1 cellular context compared by ENCODE assay signal in the genomic region with DNA sequence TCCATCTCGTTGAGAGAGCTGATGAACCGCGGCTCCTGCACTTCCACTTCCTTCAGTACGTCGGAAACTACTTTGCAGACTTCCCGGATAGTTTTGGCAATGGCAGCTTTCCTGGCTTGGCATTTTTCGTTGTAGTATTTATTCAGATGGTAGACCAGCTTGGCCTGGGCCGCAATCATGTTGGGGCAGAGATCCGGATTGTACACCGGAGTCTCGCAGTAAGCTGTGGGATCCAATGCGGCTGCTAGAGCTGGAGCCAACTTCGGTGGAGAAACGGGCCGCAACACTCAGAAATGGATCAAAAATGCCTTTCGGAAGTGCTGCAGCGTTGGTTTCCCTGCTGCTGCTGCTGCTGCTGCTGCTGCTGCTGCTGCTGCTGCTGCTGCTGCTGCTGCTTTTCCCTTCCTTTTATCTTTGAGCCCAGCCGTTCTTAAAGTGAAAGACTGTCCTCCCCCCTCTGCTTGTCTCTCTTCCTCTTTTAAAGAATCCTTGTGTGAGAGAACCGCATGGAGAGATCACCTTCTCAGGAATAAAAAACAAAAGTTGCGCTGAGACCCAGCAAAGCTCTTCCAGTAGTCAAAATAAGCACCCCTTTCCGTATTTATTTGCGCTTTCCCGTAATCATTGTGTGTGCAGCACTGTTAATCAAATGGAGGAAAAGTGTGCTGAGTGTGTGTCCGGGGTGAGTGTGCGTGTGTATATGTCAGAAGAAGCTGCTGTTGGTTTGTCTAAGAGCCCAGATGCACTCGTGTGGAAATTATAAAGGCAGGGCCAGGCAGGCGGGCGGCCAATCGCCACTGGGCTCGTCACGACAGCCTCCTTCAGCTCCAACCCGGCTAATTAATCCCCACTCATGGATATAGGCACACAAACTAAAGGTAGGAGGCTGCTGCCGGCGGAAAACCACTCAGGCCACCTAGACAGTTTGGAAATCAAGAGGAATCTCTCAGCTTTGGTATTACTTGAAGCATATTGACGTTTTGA.
TF ChIP-seq lines count a peak whose summit lies in the region.

A gene (minus strand): TSS at position 730 of the 984 bp plus-strand sequence. CDS start 551 bp downstream, at position 179.

TF ChIP-seq in SK-N-SH, 30 proteins besides CTCF, POLR2A, EP300 and RAD21 (continued from another document):
- TF ChIP-seq, protein P1, sequence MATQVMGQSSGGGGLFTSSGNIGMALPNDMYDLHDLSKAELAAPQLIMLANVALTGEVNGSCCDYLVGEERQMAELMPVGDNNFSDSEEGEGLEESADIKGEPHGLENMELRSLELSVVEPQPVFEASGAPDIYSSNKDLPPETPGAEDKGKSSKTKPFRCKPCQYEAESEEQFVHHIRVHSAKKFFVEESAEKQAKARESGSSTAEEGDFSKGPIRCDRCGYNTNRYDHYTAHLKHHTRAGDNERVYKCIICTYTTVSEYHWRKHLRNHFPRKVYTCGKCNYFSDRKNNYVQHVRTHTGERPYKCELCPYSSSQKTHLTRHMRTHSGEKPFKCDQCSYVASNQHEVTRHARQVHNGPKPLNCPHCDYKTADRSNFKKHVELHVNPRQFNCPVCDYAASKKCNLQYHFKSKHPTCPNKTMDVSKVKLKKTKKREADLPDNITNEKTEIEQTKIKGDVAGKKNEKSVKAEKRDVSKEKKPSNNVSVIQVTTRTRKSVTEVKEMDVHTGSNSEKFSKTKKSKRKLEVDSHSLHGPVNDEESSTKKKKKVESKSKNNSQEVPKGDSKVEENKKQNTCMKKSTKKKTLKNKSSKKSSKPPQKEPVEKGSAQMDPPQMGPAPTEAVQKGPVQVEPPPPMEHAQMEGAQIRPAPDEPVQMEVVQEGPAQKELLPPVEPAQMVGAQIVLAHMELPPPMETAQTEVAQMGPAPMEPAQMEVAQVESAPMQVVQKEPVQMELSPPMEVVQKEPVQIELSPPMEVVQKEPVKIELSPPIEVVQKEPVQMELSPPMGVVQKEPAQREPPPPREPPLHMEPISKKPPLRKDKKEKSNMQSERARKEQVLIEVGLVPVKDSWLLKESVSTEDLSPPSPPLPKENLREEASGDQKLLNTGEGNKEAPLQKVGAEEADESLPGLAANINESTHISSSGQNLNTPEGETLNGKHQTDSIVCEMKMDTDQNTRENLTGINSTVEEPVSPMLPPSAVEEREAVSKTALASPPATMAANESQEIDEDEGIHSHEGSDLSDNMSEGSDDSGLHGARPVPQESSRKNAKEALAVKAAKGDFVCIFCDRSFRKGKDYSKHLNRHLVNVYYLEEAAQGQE (IDR thresholded peaks at IDR 0.05; ENCODE audit: low read depth, low read length), result peak; percentile 50
- TF ChIP-seq SIN3A (IDR thresholded peaks at IDR 0.05; ENCODE audit: borderline replicate concordance, low read depth, low read length) (peak; percentile 91), TEAD4 (IDR thresholded peaks at IDR 0.05; ENCODE audit: borderline replicate concordance, insufficient read depth) (0 out of 2 replicates have a peak, but pooled peaks have one; percentile 26), FOSL2 (IDR thresholded peaks at IDR 0.05; ENCODE audit: borderline replicate concordance, low read depth) (no peak), JUND (IDR thresholded peaks at IDR 0.05) (0 out of 2 replicates have a peak, but pooled peaks have one; percentile 21), GATA2 (CRISPR knock-in tag; IDR thresholded peaks at IDR 0.05) (no peak), SMC3 (IDR thresholded peaks at IDR 0.05; ENCODE audit: low read depth, low read length) (no peak), EZH2phosphoT487 (IDR thresholded peaks at IDR 0.05; ENCODE audit: borderline replicate concordance, low read depth) (no peak), MEF2A (IDR thresholded peaks at IDR 0.05; ENCODE audit: borderline replicate concordance, low read depth) (no peak), FOXM1 (IDR thresholded peaks at IDR 0.05; ENCODE audit: low read depth) (0 out of 2 replicates have a peak, but pooled peaks have one; percentile 19), YY1 (IDR thresholded peaks at IDR 0.05; ENCODE audit: low read depth) (no peak; the same call in 1 of the 2 replicates)
- TF ChIP-seq, protein P2, sequence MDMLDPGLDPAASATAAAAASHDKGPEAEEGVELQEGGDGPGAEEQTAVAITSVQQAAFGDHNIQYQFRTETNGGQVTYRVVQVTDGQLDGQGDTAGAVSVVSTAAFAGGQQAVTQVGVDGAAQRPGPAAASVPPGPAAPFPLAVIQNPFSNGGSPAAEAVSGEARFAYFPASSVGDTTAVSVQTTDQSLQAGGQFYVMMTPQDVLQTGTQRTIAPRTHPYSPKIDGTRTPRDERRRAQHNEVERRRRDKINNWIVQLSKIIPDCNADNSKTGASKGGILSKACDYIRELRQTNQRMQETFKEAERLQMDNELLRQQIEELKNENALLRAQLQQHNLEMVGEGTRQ (IDR thresholded peaks at IDR 0.05; ENCODE audit: borderline replicate concordance, low read depth, low read length), result no peak
- TF ChIP-seq, protein P3, sequence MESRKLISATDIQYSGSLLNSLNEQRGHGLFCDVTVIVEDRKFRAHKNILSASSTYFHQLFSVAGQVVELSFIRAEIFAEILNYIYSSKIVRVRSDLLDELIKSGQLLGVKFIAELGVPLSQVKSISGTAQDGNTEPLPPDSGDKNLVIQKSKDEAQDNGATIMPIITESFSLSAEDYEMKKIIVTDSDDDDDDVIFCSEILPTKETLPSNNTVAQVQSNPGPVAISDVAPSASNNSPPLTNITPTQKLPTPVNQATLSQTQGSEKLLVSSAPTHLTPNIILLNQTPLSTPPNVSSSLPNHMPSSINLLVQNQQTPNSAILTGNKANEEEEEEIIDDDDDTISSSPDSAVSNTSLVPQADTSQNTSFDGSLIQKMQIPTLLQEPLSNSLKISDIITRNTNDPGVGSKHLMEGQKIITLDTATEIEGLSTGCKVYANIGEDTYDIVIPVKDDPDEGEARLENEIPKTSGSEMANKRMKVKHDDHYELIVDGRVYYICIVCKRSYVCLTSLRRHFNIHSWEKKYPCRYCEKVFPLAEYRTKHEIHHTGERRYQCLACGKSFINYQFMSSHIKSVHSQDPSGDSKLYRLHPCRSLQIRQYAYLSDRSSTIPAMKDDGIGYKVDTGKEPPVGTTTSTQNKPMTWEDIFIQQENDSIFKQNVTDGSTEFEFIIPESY (IDR thresholded peaks at IDR 0.05; ENCODE audit: borderline replicate concordance, low read depth), result no peak
- TF ChIP-seq, protein P4, sequence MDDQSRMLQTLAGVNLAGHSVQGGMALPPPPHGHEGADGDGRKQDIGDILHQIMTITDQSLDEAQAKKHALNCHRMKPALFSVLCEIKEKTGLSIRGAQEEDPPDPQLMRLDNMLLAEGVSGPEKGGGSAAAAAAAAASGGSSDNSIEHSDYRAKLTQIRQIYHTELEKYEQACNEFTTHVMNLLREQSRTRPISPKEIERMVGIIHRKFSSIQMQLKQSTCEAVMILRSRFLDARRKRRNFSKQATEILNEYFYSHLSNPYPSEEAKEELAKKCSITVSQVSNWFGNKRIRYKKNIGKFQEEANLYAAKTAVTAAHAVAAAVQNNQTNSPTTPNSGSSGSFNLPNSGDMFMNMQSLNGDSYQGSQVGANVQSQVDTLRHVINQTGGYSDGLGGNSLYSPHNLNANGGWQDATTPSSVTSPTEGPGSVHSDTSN (IDR thresholded peaks at IDR 0.05), result peak; percentile 48
